1 cellular context compared by ENCODE assay signal in the genomic region with DNA sequence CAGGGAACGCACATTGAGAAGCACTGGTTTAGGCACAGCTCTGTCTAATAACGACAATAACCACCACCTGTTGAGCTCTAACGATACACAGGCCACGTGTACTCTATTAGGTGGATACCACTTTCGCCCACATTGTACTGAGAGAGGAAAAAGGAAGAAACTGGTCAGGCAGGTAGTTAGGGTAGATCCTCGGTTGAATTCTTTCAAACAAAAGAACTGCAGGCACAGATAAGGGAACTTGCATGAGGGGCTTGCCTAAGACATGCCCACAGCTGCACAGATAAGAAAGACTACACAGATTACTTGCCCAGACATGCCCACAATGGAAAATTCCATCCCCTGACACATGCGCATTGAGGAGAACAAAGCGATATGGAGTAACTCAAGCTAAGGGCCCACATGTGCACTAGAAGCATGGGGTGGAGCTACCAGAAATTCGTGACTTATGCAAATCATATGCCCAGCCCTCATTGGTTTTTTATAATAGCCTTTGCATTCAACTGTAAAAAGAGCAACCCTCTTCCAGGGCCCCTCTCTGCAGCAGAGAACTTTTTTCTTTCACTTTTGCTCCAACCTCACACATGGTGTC.
TF ChIP-seq lines count a peak whose summit lies in the region.

No MANE protein-coding gene starts in this region.

TF ChIP-seq in GM23338, 12 proteins besides CTCF, POLR2A, EP300 and RAD21 (continued from another document):
- TF ChIP-seq, protein P1, sequence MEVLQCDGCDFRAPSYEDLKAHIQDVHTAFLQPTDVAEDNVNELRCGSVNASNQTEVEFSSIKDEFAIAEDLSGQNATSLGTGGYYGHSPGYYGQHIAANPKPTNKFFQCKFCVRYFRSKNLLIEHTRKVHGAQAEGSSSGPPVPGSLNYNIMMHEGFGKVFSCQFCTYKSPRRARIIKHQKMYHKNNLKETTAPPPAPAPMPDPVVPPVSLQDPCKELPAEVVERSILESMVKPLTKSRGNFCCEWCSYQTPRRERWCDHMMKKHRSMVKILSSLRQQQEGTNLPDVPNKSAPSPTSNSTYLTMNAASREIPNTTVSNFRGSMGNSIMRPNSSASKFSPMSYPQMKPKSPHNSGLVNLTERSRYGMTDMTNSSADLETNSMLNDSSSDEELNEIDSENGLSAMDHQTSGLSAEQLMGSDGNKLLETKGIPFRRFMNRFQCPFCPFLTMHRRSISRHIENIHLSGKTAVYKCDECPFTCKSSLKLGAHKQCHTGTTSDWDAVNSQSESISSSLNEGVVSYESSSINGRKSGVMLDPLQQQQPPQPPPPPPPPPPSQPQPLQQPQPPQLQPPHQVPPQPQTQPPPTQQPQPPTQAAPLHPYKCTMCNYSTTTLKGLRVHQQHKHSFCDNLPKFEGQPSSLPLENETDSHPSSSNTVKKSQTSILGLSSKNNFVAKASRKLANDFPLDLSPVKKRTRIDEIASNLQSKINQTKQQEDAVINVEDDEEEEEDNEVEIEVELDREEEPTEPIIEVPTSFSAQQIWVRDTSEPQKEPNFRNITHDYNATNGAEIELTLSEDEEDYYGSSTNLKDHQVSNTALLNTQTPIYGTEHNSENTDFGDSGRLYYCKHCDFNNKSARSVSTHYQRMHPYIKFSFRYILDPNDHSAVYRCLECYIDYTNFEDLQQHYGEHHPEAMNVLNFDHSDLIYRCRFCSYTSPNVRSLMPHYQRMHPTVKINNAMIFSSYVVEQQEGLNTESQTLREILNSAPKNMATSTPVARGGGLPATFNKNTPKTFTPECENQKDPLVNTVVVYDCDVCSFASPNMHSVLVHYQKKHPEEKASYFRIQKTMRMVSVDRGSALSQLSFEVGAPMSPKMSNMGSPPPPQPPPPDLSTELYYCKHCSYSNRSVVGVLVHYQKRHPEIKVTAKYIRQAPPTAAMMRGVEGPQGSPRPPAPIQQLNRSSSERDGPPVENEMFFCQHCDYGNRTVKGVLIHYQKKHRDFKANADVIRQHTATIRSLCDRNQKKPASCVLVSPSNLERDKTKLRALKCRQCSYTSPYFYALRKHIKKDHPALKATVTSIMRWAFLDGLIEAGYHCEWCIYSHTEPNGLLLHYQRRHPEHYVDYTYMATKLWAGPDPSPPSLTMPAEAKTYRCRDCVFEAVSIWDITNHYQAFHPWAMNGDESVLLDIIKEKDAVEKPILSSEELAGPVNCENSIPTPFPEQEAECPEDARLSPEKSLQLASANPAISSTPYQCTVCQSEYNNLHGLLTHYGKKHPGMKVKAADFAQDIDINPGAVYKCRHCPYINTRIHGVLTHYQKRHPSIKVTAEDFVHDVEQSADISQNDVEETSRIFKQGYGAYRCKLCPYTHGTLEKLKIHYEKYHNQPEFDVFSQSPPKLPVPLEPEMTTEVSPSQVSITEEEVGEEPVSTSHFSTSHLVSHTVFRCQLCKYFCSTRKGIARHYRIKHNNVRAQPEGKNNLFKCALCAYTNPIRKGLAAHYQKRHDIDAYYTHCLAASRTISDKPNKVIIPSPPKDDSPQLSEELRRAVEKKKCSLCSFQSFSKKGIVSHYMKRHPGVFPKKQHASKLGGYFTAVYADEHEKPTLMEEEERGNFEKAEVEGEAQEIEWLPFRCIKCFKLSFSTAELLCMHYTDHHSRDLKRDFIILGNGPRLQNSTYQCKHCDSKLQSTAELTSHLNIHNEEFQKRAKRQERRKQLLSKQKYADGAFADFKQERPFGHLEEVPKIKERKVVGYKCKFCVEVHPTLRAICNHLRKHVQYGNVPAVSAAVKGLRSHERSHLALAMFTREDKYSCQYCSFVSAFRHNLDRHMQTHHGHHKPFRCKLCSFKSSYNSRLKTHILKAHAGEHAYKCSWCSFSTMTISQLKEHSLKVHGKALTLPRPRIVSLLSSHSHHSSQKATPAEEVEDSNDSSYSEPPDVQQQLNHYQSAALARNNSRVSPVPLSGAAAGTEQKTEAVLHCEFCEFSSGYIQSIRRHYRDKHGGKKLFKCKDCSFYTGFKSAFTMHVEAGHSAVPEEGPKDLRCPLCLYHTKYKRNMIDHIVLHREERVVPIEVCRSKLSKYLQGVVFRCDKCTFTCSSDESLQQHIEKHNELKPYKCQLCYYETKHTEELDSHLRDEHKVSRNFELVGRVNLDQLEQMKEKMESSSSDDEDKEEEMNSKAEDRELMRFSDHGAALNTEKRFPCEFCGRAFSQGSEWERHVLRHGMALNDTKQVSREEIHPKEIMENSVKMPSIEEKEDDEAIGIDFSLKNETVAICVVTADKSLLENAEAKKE (CRISPR knock-in tag; IDR thresholded peaks at IDR 0.05) = no peak
- TF ChIP-seq NANOG (IDR thresholded peaks at IDR 0.05; ENCODE audit: borderline replicate concordance) = no peak
- TF ChIP-seq EZH2phosphoT487 (IDR thresholded peaks at IDR 0.05; ENCODE audit: unreplicated experiment) = no peak
- TF ChIP-seq ZNF331 (CRISPR knock-in tag; IDR thresholded peaks at IDR 0.05; ENCODE audit: low read depth) = no peak
- no peak for TF ChIP-seq STAT1 (IDR thresholded peaks at IDR 0.05; ENCODE audit: unreplicated experiment)
